9 cellular contexts compared by ENCODE assay signal in the genomic region with DNA sequence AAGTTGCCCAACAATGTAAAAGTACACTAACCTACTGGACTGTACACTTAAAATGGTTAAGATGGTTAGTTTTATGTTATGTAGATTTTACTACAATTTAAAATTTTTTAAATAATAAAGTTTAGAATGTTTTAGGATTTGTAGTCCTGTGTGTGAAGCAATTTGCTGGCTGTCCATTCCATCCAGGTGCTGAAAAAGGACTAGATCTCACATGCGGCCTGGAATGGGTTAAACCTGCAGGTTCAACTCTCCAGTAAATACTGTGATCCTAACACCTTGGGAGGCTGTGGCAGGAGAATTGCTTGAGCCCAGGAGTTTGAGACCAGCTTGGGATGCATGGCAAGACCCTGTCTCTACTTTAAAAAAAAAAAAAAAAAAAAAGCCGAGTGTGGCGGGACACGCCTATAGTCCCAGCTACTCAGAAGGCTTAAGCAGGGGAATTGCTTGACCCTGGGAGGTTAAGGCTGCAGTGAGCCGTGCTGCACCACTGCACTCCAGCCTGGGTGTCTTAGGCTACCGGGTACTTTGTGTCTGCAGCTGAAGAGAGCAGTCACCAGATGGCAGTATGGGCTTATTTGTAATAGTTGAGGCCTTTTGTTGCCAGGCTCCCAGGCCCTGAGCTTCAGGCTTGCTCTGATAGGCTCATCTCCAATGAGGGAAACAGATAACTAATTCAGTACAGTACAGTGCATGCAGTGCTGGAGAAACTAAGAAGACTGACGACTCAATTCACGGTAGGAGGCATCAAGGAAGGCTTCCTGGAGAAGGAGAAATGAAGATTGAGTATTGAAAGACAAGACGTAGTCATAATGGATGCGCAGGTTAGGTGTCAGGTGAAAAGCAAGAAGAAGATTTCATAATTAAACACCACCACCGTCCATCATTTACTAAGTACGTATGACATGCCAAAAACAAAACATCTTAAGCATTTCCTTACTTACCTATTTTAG.
DNase-seq lines count a peak whose midpoint lies in the region; ATAC-seq and TF ChIP-seq lines count a peak whose summit lies in the region.
"Had no signal": no experiment of that assay in that cellular context is flagged by ENCODE, and none has a peak within 500 bp of the region (broad histone marks: within the 10 kb centered on the region; RNA-seq: fewer than 3 reads in every experiment).

No MANE protein-coding gene starts in this region.

- H3K27me3 ChIP-seq in SK-N-SH (ENCODE audit: insufficient read depth): no peaks in the 10 kb centered on the region

- no peak overlapping the region for H3K27ac Mint-ChIP-seq in activated naive CD8-positive, alpha-beta T cell treated with anti-CD3 and anti-CD28 coated beads, Interleukin-2, amount 50 U/mL, for 24 hours
- H3K27ac Mint-ChIP-seq: stimulated activated naive CD8-positive, alpha-beta T cell treated with anti-CD3 and anti-CD28 coated beads, Interleukin-15, Interleukin-2, amounts not matched to agents 100 ng/mL and 50 ng/mL, for 24 hours had no signal

- 34% methylated on average over 12 of the region's 12 CpGs for WGBS in SK-N-SH (ENCODE audit: low lambda C conversion rate)

- intact Hi-C loops in left ventricle myocardium superior (cut with micrococcal nuclease): no loop called here

- ATAC-seq in GM19395 (IDR thresholded peaks at IDR 0.05; ENCODE audit: unreplicated experiment): peak; percentile 63
- ATAC-seq in activated naive CD8-positive, alpha-beta T cell treated with anti-CD3 and anti-CD28 coated beads, Interleukin-2, amount 50 U/mL, for 24 hours: peak; percentile 83
- ATAC-seq in left ventricle myocardium superior: peak; percentile 85
- ATAC-seq in HG03571 (IDR thresholded peaks at IDR 0.05; ENCODE audit: unreplicated experiment): no peak

- H3K4me3 ChIP-seq in SK-N-SH (ENCODE audit: low read depth in 2 of 2, low read length in 1 of 2) (no peak overlapping the region), retinal pigment epithelial cell (ENCODE audit: low read length) (no peak overlapping the region)

- H3K9me3 ChIP-seq in SK-N-SH: no peaks in the 10 kb centered on the region

- H3K4me2 ChIP-seq in SK-N-SH: no peak overlapping the region

- peaks cover 0 to 7% of the 10 kb centered on the region in 2 experiments; a peak in 2 of 4 replicates for H3K4me1 ChIP-seq in SK-N-SH (ENCODE audit: control insufficient read depth in 1 of 2, insufficient read depth in 2 of 2, low read depth in 1 of 2, low read length in 1 of 2)

- H3K36me3 Mint-ChIP-seq in activated naive CD8-positive, alpha-beta T cell treated with anti-CD3 and anti-CD28 coated beads, Interleukin-2, amount 50 U/mL, for 24 hours (ENCODE audit: low read depth): no peaks in the 10 kb centered on the region

- no peaks in the 10 kb centered on the region for H3K9me2 ChIP-seq in SK-N-SH

- H3F3A ChIP-seq in SK-N-SH (replicated peaks; ENCODE audit: insufficient read depth): no peaks in the 10 kb centered on the region

- peak; percentile 84 for DNase-seq in Ammon's horn (ENCODE audit: low spot score)
- DNase-seq in NCI-H1092 (lab: John Stamatoyannopoulos, UW): peak; percentile 51
- DNase-seq in SK-N-SH: peak; percentile 73
- peak; percentile 42 for DNase-seq in activated naive CD8-positive, alpha-beta T cell treated with anti-CD3 and anti-CD28 coated beads, Interleukin-2, amount 50 U/mL, for 24 hours
- DNase-seq in left ventricle myocardium superior: peak; percentile 51
- DNase-seq in retinal pigment epithelial cell (ENCODE audit: low read depth): peak; percentile 46

- H3K4me3 Mint-ChIP-seq in activated naive CD8-positive, alpha-beta T cell treated with anti-CD3 and anti-CD28 coated beads, Interleukin-2, amount 50 U/mL, for 24 hours: no peak overlapping the region
- H3K4me3 Mint-ChIP-seq: stimulated activated naive CD8-positive, alpha-beta T cell treated with anti-CD3 and anti-CD28 coated beads, Interleukin-15, Interleukin-2, amounts not matched to agents 100 ng/mL and 50 ng/mL, for 24 hours had no signal

- TF ChIP-seq RAD21 in SK-N-SH (IDR thresholded peaks at IDR 0.05; ENCODE audit: low read length): peak; percentile 87

- peak in 1 of 2 experiments; percentile 20; a peak in 1 of 4 replicates for TF ChIP-seq EP300 in SK-N-SH (IDR thresholded peaks at IDR 0.05; ENCODE audit: borderline replicate concordance in 1 of 2, low read depth in 1 of 2, low read length in 1 of 2)

- TF ChIP-seq CTCF in SK-N-SH (IDR thresholded peaks at IDR 0.05) (peak; percentile 75), retinal pigment epithelial cell (conservative IDR thresholded peaks at IDR 0.05; ENCODE audit: low read depth, low read length) (peak; percentile 80)

- POLR2A ChIA-PET in SK-N-SH (lab: Yijun Ruan, JAX): interaction anchor here (0.6 to 0.9 kb wide), 2 partner anchors 100 to 602 kb away, joined by 3 read pairs; no protein-coding TSS in a partner anchor

- no peaks in the 10 kb centered on the region for H4K20me1 ChIP-seq in SK-N-SH (ENCODE audit: insufficient read depth)

- peaks cover 16% of the 10 kb centered on the region for H3K27me3 Mint-ChIP-seq in activated naive CD8-positive, alpha-beta T cell treated with anti-CD3 and anti-CD28 coated beads, Interleukin-2, amount 50 U/mL, for 24 hours

- H3K36me3 ChIP-seq in SK-N-SH (replicated peaks in 1 of 2; ENCODE audit: control insufficient read depth in 1 of 2, insufficient read depth in 2 of 2, low read length in 1 of 2): no peaks in the 10 kb centered on the region

- CTCF ChIA-PET in SK-N-SH (lab: Yijun Ruan, JAX): interaction anchor here (0.5 to 6.9 kb wide), 40 partner anchors 9 to 1162 kb away, joined by 3 to 99 read pairs (median 4); partner anchors contain the start of gene TFIP11

- H3K9me3 Mint-ChIP-seq in activated naive CD8-positive, alpha-beta T cell treated with anti-CD3 and anti-CD28 coated beads, Interleukin-2, amount 50 U/mL, for 24 hours: no peaks in the 10 kb centered on the region
- H3K9me3 Mint-ChIP-seq: stimulated activated naive CD8-positive, alpha-beta T cell treated with anti-CD3 and anti-CD28 coated beads, Interleukin-15, Interleukin-2, amounts not matched to agents 100 ng/mL and 50 ng/mL, for 24 hours had no signal

- H3K27ac ChIP-seq in SK-N-SH (ENCODE audit: low read depth in 2 of 2, low read length in 1 of 2): no peak overlapping the region

- no peaks in the 10 kb centered on the region for H3K79me2 ChIP-seq in SK-N-SH (ENCODE audit: insufficient read depth)

- peaks cover 6% of the 10 kb centered on the region for H3K4me1 Mint-ChIP-seq in activated naive CD8-positive, alpha-beta T cell treated with anti-CD3 and anti-CD28 coated beads, Interleukin-2, amount 50 U/mL, for 24 hours

- H3K9ac ChIP-seq in SK-N-SH: no peak overlapping the region

- no peak overlapping the region for H2AFZ ChIP-seq in SK-N-SH (ENCODE audit: low read depth)

TF ChIP-seq in SK-N-SH, 30 proteins besides CTCF, POLR2A, EP300 and RAD21:
- peak; percentile 72 for TF ChIP-seq SMC3 (IDR thresholded peaks at IDR 0.05; ENCODE audit: low read depth, low read length)
- TF ChIP-seq RCOR1 (IDR thresholded peaks at IDR 0.05; ENCODE audit: low read length): no peak
- peak; percentile 39; the same call in 1 of the 2 replicates for TF ChIP-seq MXI1 (IDR thresholded peaks at IDR 0.05; ENCODE audit: low read depth, low read length)
- peak; percentile 91 for TF ChIP-seq RFX5 (IDR thresholded peaks at IDR 0.05; ENCODE audit: low read length)
